In genomic region chr9:100028201-100028784, GRCh38 we compare ENCODE assay signal across 8 cellular contexts.
DNase-seq lines count a peak whose midpoint lies in the region; ATAC-seq and TF ChIP-seq lines count a peak whose summit lies in the region.

No MANE protein-coding gene starts in this region.

- ATAC-seq in GM21529 (IDR thresholded peaks at IDR 0.05; ENCODE audit: unreplicated experiment), result peak; percentile 85
- ATAC-seq in activated T-helper 17 cell treated with anti-CD3 and anti-CD28 coated beads, Interleukin-2, amount 50 U/mL, for 72 hours (replicated peaks), result peak; percentile 86

- intact Hi-C loops in tibial artery (cut with DNase I; ENCODE audit: low total_unique reads), result no loop called here

- H2AFZ ChIP-seq in osteoblast (ENCODE audit: low read length), result no peak overlapping the region

- no peaks in the 10 kb centered on the region for H3K27me3 Mint-ChIP-seq in activated T-helper 17 cell treated with anti-CD3 and anti-CD28 coated beads, Interleukin-2, amount 50 U/mL, for 72 hours

- no peak overlapping the region for H3K27ac Mint-ChIP-seq in activated T-helper 17 cell treated with anti-CD3 and anti-CD28 coated beads, Interleukin-2, amount 50 U/mL, for 72 hours

- H3K9me3 ChIP-seq in osteoblast (ENCODE audit: low read depth, low read length) (no peaks in the 10 kb centered on the region), tibial artery (peaks cover 0 to 8% (median 7%) of the 10 kb centered on the region in 3 donors)

- no peak overlapping the region for H3K4me3 ChIP-seq in foreskin fibroblast (ENCODE audit: low read depth in 1 of 2, low read length in 2 of 2)
- no peak overlapping the region for H3K4me3 ChIP-seq in osteoblast (ENCODE audit: insufficient read depth, low read length)
- no peak overlapping the region for H3K4me3 ChIP-seq in tibial artery

- peak; percentile 77 for DNase-seq in EH (ENCODE audit: low read depth)
- peak; percentile 28 for DNase-seq in HuH-7.5 (ENCODE audit: low spot score)
- peak; percentile 87 for DNase-seq in RKO (ENCODE audit: low spot score)
- DNase-seq in foreskin fibroblast, result peak; percentile 52 to 84
- DNase-seq in osteoblast (ENCODE audit: insufficient read length, low spot score, missing footprints), result peak; percentile 56
- peak; percentile 58 to 78 for DNase-seq in tibial artery

- no peaks in the 10 kb centered on the region for H3K4me1 ChIP-seq in osteoblast (ENCODE audit: insufficient read depth, low read length)
- no peaks in the 10 kb centered on the region for H3K4me1 ChIP-seq in tibial artery

- H3K4me1 Mint-ChIP-seq in activated T-helper 17 cell treated with anti-CD3 and anti-CD28 coated beads, Interleukin-2, amount 50 U/mL, for 72 hours, result peaks cover 4% of the 10 kb centered on the region

- H3K27ac ChIP-seq in osteoblast (ENCODE audit: low read depth, low read length) (no peak overlapping the region), tibial artery (no peak overlapping the region)

- H3K4me3 Mint-ChIP-seq in activated T-helper 17 cell treated with anti-CD3 and anti-CD28 coated beads, Interleukin-2, amount 50 U/mL, for 72 hours, result no peak overlapping the region

- peaks cover 3% of the 10 kb centered on the region for H3K79me2 ChIP-seq in osteoblast (ENCODE audit: insufficient read depth, low read length)

- TF ChIP-seq CTCF in foreskin fibroblast (IDR thresholded peaks at IDR 0.05; ENCODE audit: low read depth, low read length) (peak; percentile 99), osteoblast (IDR thresholded peaks at IDR 0.05; ENCODE audit: extremely low read depth, low read depth, low read length) (peak; percentile 97), tibial artery (IDR thresholded peaks at IDR 0.05) (peak; percentile 77 to 95)

- no peaks in the 10 kb centered on the region for H3K9me3 Mint-ChIP-seq in activated T-helper 17 cell treated with anti-CD3 and anti-CD28 coated beads, Interleukin-2, amount 50 U/mL, for 72 hours

- peaks cover 47% of the 10 kb centered on the region for H3K36me3 Mint-ChIP-seq in activated T-helper 17 cell treated with anti-CD3 and anti-CD28 coated beads, Interleukin-2, amount 50 U/mL, for 72 hours (ENCODE audit: low read depth)

- H3K27me3 ChIP-seq in osteoblast (ENCODE audit: insufficient read depth, low read length) (no peaks in the 10 kb centered on the region), tibial artery (no peaks in the 10 kb centered on the region)

- H4K20me1 ChIP-seq in osteoblast (ENCODE audit: insufficient read depth, low read length), result no peaks in the 10 kb centered on the region

- no peak overlapping the region for H3K4me2 ChIP-seq in osteoblast (ENCODE audit: insufficient read depth, low read length)

- H3K36me3 ChIP-seq in osteoblast (ENCODE audit: insufficient read depth, low read length) (no peaks in the 10 kb centered on the region), tibial artery (peaks cover 4 to 15% (median 13%) of the 10 kb centered on the region in 3 donors)

Comparison
In these comparisons a context has a peak if more than half of its experiments do, and no peak if none do; other contexts are left out.
1. DNase-seq: peak in every context shown above with its lines; median percentile 87 in RKO; 77 in EH; 68 in foreskin fibroblast; 68 in tibial artery; 56 in osteoblast; 28 in HuH-7.5.